ENCODE assay signal across 1 cellular context in the genomic region with DNA sequence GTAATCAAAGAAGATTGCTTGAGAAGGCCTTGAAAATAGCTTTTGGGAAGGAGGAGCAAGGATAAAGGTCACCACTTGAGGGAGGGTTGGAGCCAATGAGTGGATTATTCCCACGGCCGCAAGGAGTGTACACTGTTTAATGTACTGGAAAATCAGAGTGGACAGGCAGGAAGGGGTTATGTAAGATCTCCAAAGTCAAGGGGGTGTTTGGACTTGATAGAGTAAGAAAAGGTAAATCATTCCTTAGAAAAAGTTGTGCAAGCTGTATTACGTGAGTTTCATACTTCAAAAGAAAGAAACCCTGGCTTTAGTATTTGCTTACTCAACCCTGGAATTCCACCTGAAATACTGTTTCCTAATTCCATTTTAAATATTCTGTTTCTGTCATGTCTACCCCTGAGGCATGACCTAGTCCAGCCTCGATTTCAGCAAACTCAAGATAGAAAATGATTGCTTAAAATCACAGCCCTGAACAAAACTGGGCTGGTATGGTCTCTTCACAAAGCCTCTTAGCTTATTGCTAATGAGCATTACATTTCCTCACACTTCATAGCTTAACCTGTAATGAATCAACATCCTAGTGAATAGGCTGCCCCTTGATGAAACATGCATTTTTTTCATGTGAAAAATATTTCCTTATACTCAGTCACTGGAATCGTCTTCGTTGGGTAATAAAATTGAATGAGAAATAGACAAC.
TF ChIP-seq lines count a peak whose summit lies in the region.

No MANE protein-coding gene starts in this region.

TF ChIP-seq in HepG2, 621 proteins besides CTCF, POLR2A, EP300 and RAD21 (continued from another document and continues in another):
- TF ChIP-seq CREB1 (IDR thresholded peaks at IDR 0.05) = no peak
- TF ChIP-seq CREB1 (CRISPR knock-in tag; IDR thresholded peaks at IDR 0.05) = peak; percentile 61
- TF ChIP-seq HOXA7 (CRISPR knock-in tag; IDR thresholded peaks at IDR 0.05) = no peak
- TF ChIP-seq SALL1 (CRISPR knock-in tag; IDR thresholded peaks at IDR 0.05) = no peak
- TF ChIP-seq ZHX1 (CRISPR knock-in tag; IDR thresholded peaks at IDR 0.05; ENCODE audit: low read depth) = peak; percentile 51; the same call in 1 of the 2 replicates
- no peak for TF ChIP-seq FLYWCH1 (CRISPR knock-in tag; IDR thresholded peaks at IDR 0.05)
- TF ChIP-seq SIX4 (CRISPR knock-in tag; IDR thresholded peaks at IDR 0.05) = 0 out of 2 replicates have a peak, but pooled peaks have one; percentile 15
- TF ChIP-seq MTERF4 (CRISPR knock-in tag; IDR thresholded peaks at IDR 0.05) = no peak
- TF ChIP-seq KLF15 (CRISPR knock-in tag; IDR thresholded peaks at IDR 0.05; ENCODE audit: borderline replicate concordance) = no peak
- TF ChIP-seq ISL2 (CRISPR knock-in tag; IDR thresholded peaks at IDR 0.05) = peak; percentile 61; the same call in 1 of the 2 replicates
- TF ChIP-seq TEF (CRISPR knock-in tag; IDR thresholded peaks at IDR 0.05) = peak; percentile 72; the same call in 1 of the 2 replicates
- no peak for TF ChIP-seq GATAD1 (CRISPR knock-in tag; IDR thresholded peaks at IDR 0.05)
- peak; percentile 71 for TF ChIP-seq TEAD3 (CRISPR knock-in tag; optimal IDR thresholded peaks at IDR 0.05; ENCODE audit: borderline replicate concordance)
- no peak for TF ChIP-seq TBL1XR1 (IDR thresholded peaks at IDR 0.05; ENCODE audit: borderline replicate concordance, low read length, partially characterized antibody)
- TF ChIP-seq ERF (CRISPR knock-in tag; IDR thresholded peaks at IDR 0.05) = peak; percentile 28; the same call in 1 of the 2 replicates
- no peak for TF ChIP-seq ZNF7 (CRISPR knock-in tag; IDR thresholded peaks at IDR 0.05)
- no peak for TF ChIP-seq TP53 (CRISPR knock-in tag; conservative IDR thresholded peaks at IDR 0.05)
- peak; percentile 16 for TF ChIP-seq PHF5A (CRISPR knock-in tag; IDR thresholded peaks at IDR 0.05; ENCODE audit: low read depth, unreplicated experiment)
- TF ChIP-seq ETS1 (CRISPR knock-in tag; IDR thresholded peaks at IDR 0.05) = no peak
- TF ChIP-seq SMARCE1 (IDR thresholded peaks at IDR 0.05; ENCODE audit: borderline replicate concordance) = no peak
- TF ChIP-seq FOXA3 (CRISPR knock-in tag; IDR thresholded peaks at IDR 0.05) = peak; percentile 47
- TF ChIP-seq, protein P1, sequence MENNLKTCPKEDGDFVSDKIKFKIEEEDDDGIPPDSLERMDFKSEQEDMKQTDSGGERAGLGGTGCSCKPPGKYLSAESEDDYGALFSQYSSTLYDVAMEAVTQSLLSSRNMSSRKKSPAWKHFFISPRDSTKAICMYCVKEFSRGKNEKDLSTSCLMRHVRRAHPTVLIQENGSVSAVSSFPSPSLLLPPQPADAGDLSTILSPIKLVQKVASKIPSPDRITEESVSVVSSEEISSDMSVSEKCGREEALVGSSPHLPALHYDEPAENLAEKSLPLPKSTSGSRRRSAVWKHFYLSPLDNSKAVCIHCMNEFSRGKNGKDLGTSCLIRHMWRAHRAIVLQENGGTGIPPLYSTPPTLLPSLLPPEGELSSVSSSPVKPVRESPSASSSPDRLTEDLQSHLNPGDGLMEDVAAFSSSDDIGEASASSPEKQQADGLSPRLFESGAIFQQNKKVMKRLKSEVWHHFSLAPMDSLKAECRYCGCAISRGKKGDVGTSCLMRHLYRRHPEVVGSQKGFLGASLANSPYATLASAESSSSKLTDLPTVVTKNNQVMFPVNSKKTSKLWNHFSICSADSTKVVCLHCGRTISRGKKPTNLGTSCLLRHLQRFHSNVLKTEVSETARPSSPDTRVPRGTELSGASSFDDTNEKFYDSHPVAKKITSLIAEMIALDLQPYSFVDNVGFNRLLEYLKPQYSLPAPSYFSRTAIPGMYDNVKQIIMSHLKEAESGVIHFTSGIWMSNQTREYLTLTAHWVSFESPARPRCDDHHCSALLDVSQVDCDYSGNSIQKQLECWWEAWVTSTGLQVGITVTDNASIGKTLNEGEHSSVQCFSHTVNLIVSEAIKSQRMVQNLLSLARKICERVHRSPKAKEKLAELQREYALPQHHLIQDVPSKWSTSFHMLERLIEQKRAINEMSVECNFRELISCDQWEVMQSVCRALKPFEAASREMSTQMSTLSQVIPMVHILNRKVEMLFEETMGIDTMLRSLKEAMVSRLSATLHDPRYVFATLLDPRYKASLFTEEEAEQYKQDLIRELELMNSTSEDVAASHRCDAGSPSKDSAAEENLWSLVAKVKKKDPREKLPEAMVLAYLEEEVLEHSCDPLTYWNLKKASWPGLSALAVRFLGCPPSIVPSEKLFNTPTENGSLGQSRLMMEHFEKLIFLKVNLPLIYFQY (CRISPR knock-in tag; IDR thresholded peaks at IDR 0.05; ENCODE audit: borderline replicate concordance) = no peak
- no peak for TF ChIP-seq SRF (IDR thresholded peaks at IDR 0.05; ENCODE audit: low read depth, low read length)
- no peak for TF ChIP-seq ZNF256 (CRISPR knock-in tag; conservative IDR thresholded peaks at IDR 0.05)
- no peak for TF ChIP-seq ZNF782 (CRISPR knock-in tag; IDR thresholded peaks at IDR 0.05; ENCODE audit: borderline replicate concordance)
- TF ChIP-seq ZSCAN9 (CRISPR knock-in tag; IDR thresholded peaks at IDR 0.05; ENCODE audit: borderline replicate concordance) = no peak
- TF ChIP-seq ZSCAN31 (CRISPR knock-in tag; IDR thresholded peaks at IDR 0.05; ENCODE audit: low read depth) = 0 out of 2 replicates have a peak, but pooled peaks have one; percentile 17
- peak; percentile 46 for TF ChIP-seq SKI (IDR thresholded peaks at IDR 0.05; ENCODE audit: partially characterized antibody)
- TF ChIP-seq CEBPG (CRISPR knock-in tag; IDR thresholded peaks at IDR 0.05) = peak; percentile 83
- TF ChIP-seq ZNF292 (CRISPR knock-in tag; IDR thresholded peaks at IDR 0.05; ENCODE audit: borderline replicate concordance, low read depth) = no peak
- TF ChIP-seq SAP130 (CRISPR knock-in tag; IDR thresholded peaks at IDR 0.05; ENCODE audit: low read depth) = peak; percentile 57
- peak; percentile 68; the same call in 1 of the 2 replicates for TF ChIP-seq FOXJ3 (CRISPR knock-in tag; IDR thresholded peaks at IDR 0.05; ENCODE audit: borderline replicate concordance)
- TF ChIP-seq ZFP1 (CRISPR knock-in tag; IDR thresholded peaks at IDR 0.05) = 0 out of 2 replicates have a peak, but pooled peaks have one; percentile 53
- TF ChIP-seq PRMT3 (CRISPR knock-in tag; IDR thresholded peaks at IDR 0.05; ENCODE audit: borderline replicate concordance, low read depth) = no peak
- TF ChIP-seq POLR2AphosphoS5 (IDR thresholded peaks at IDR 0.05; ENCODE audit: low read depth, low read length) = no peak
- no peak for TF ChIP-seq ZNF792 (CRISPR knock-in tag; IDR thresholded peaks at IDR 0.05)
- no peak for TF ChIP-seq CHD4 (IDR thresholded peaks at IDR 0.05; ENCODE audit: borderline replicate concordance, low read length)
- TF ChIP-seq HHEX (CRISPR knock-in tag; IDR thresholded peaks at IDR 0.05) = no peak
- peak; percentile 57; the same call in 1 of the 2 replicates for TF ChIP-seq HMG20A (CRISPR knock-in tag; IDR thresholded peaks at IDR 0.05; ENCODE audit: borderline replicate concordance)
- no peak for TF ChIP-seq TSC22D2 (CRISPR knock-in tag; IDR thresholded peaks at IDR 0.05; ENCODE audit: borderline replicate concordance)
- TF ChIP-seq NFIC (IDR thresholded peaks at IDR 0.05; ENCODE audit: low read length) = peak; percentile 54; the same call in 1 of the 2 replicates
- TF ChIP-seq ATF7 (IDR thresholded peaks at IDR 0.05) = 0 out of 2 replicates have a peak, but pooled peaks have one; percentile 37
- no peak for TF ChIP-seq ATF7 (CRISPR knock-in tag; IDR thresholded peaks at IDR 0.05)
- no peak for TF ChIP-seq POGK (CRISPR knock-in tag; conservative IDR thresholded peaks at IDR 0.05)
- TF ChIP-seq ZFP41 (CRISPR knock-in tag; IDR thresholded peaks at IDR 0.05; ENCODE audit: borderline replicate concordance) = no peak
- TF ChIP-seq LCORL (IDR thresholded peaks at IDR 0.05) = 0 out of 2 replicates have a peak, but pooled peaks have one; percentile 39
- TF ChIP-seq LCORL (CRISPR knock-in tag; IDR thresholded peaks at IDR 0.05) = no peak; the same call in 1 of the 2 replicates
- TF ChIP-seq MZF1 (CRISPR knock-in tag; IDR thresholded peaks at IDR 0.05; ENCODE audit: borderline replicate concordance) = no peak
- peak; percentile 39; the same call in 1 of the 2 replicates for TF ChIP-seq HNF4A (CRISPR knock-in tag; IDR thresholded peaks at IDR 0.05)
- no peak for TF ChIP-seq THAP8 (CRISPR knock-in tag; IDR thresholded peaks at IDR 0.05; ENCODE audit: borderline replicate concordance)
- no peak for TF ChIP-seq NR1H2 (CRISPR knock-in tag; IDR thresholded peaks at IDR 0.05; ENCODE audit: borderline replicate concordance, low read depth)
- TF ChIP-seq, protein P2, sequence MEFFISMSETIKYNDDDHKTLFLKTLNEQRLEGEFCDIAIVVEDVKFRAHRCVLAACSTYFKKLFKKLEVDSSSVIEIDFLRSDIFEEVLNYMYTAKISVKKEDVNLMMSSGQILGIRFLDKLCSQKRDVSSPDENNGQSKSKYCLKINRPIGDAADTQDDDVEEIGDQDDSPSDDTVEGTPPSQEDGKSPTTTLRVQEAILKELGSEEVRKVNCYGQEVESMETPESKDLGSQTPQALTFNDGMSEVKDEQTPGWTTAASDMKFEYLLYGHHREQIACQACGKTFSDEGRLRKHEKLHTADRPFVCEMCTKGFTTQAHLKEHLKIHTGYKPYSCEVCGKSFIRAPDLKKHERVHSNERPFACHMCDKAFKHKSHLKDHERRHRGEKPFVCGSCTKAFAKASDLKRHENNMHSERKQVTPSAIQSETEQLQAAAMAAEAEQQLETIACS (CRISPR knock-in tag; IDR thresholded peaks at IDR 0.05) = no peak
- TF ChIP-seq ZNF629 (CRISPR knock-in tag; conservative IDR thresholded peaks at IDR 0.05) = no peak
- TF ChIP-seq ATF1 (CRISPR knock-in tag; IDR thresholded peaks at IDR 0.05) = 0 out of 2 replicates have a peak, but pooled peaks have one; percentile 64
- no peak for TF ChIP-seq ZNF746 (CRISPR knock-in tag; IDR thresholded peaks at IDR 0.05)
- TF ChIP-seq ZNF652 (CRISPR knock-in tag; IDR thresholded peaks at IDR 0.05; ENCODE audit: borderline replicate concordance, low read depth) = peak; percentile 74
- TF ChIP-seq ZBTB20 (CRISPR knock-in tag; IDR thresholded peaks at IDR 0.05; ENCODE audit: borderline replicate concordance, low read depth) = no peak
- TF ChIP-seq NR2F6 (IDR thresholded peaks at IDR 0.05) = peak; percentile 48; the same call in 1 of the 2 replicates
- peak; percentile 41 for TF ChIP-seq NR2F6 (CRISPR knock-in tag; IDR thresholded peaks at IDR 0.05)
- TF ChIP-seq ELF1 (CRISPR knock-in tag; IDR thresholded peaks at IDR 0.05) = no peak
- 0 out of 2 replicates have a peak, but pooled peaks have one; percentile 44 for TF ChIP-seq RCOR2 (CRISPR knock-in tag; IDR thresholded peaks at IDR 0.05)
